ENCODE assay signal across 8 cellular contexts in the genomic region with DNA sequence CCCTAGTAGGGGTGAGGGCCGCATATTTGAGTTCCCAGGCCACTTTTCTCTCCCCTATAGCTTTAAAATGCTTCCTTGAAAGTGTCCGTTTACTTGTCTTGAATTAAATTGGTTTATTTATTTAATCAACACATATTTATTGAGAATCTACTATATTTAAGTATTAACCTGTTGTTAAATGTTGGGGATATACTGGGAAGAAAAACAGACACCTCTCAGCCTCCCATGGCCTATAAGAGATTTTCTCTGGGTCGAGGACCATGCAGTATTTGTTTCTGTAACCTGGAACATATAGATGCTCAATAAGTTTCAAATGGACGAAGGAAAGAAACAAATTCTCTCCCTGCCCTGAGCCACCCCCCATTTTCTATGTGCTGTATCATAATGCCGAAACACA.
A peak's percentile ranks its signal among the peaks of the same experiment; 100 is the strongest.
DNase-seq lines count a peak whose midpoint lies in the region; ATAC-seq and TF ChIP-seq lines count a peak whose summit lies in the region.

No MANE protein-coding gene starts in this region.

- peak overlapping the region; percentile 50; the same call in 1 of the 2 replicates for H3K4me3 ChIP-seq in AG09309 (ENCODE audit: control insufficient read depth, low read depth, low read length)
- peak overlapping the region; percentile 82 for H3K4me3 ChIP-seq in Jurkat, Clone E6-1 (ENCODE audit: low read length)
- peak overlapping the region; percentile 77 for H3K4me3 ChIP-seq in neural cell (ENCODE audit: low read length)

- H3K27ac ChIP-seq in neural cell (ENCODE audit: low read length): no peak overlapping the region

- H2AFZ ChIP-seq in neural cell (ENCODE audit: low read depth, low read length): peak overlapping the region; percentile 98

- TF ChIP-seq CTCF in AG09309 (IDR thresholded peaks at IDR 0.05; ENCODE audit: control insufficient read depth, insufficient read depth, low read depth, low read length, missing control alignments): no peak
- TF ChIP-seq CTCF in neural cell (IDR thresholded peaks at IDR 0.05; ENCODE audit: poor library complexity, severe bottlenecking): no peak

- H3K27ac Mint-ChIP-seq in dendritic cell treated with granulocyte-macrophage colony-stimulating factor and Interleukin-4, amounts not matched to agents 40 ng/mL and 50 ng/mL, for 4 days: peak overlapping the region; percentile 91

- no peak for TF ChIP-seq EP300 in neural cell (conservative IDR thresholded peaks at IDR 0.05; ENCODE audit: poor library complexity, severe bottlenecking)

- ATAC-seq in HG02571 (IDR thresholded peaks at IDR 0.05; ENCODE audit: unreplicated experiment): no peak

- H3K4me2 ChIP-seq in neural cell (ENCODE audit: low read length): no peak overlapping the region

- intact Hi-C loops in dendritic cell treated with granulocyte-macrophage colony-stimulating factor and Interleukin-4, amounts not matched to agents 40 ng/mL and 50 ng/mL, for 4 days (cut with micrococcal nuclease): loop anchor here (5.0 kb wide), 1 partner anchor 100 kb away; the partner anchor contains the start of gene INSIG2

- H3K4me3 Mint-ChIP-seq in dendritic cell treated with granulocyte-macrophage colony-stimulating factor and Interleukin-4, amounts not matched to agents 40 ng/mL and 50 ng/mL, for 4 days: peak overlapping the region; percentile 81

- H3K9me3 ChIP-seq in neural cell (ENCODE audit: low read length): no peaks in the 10 kb centered on the region

- H4K20me1 ChIP-seq in neural cell (ENCODE audit: insufficient read depth): no peaks in the 10 kb centered on the region

- H3K4me1 Mint-ChIP-seq in dendritic cell treated with granulocyte-macrophage colony-stimulating factor and Interleukin-4, amounts not matched to agents 40 ng/mL and 50 ng/mL, for 4 days (ENCODE audit: low read depth): peaks cover 22% of the 10 kb centered on the region

- H3K9ac ChIP-seq in neural cell (ENCODE audit: low read length): no peak overlapping the region

- H3K79me2 ChIP-seq in neural cell (replicated peaks; ENCODE audit: insufficient read depth, low read length): no peaks in the 10 kb centered on the region

- peaks cover 13% of the 10 kb centered on the region for H3K27me3 Mint-ChIP-seq in dendritic cell treated with granulocyte-macrophage colony-stimulating factor and Interleukin-4, amounts not matched to agents 40 ng/mL and 50 ng/mL, for 4 days

- no peaks in the 10 kb centered on the region for H3K27me3 ChIP-seq in neural cell (ENCODE audit: insufficient read depth, low read depth, low read length)

- TF ChIP-seq RAD21 in neural cell (conservative IDR thresholded peaks at IDR 0.05): no peak

- no peaks in the 10 kb centered on the region for H3K36me3 ChIP-seq in neural cell (ENCODE audit: insufficient read depth, low read length)

- H3K36me3 Mint-ChIP-seq in dendritic cell treated with granulocyte-macrophage colony-stimulating factor and Interleukin-4, amounts not matched to agents 40 ng/mL and 50 ng/mL, for 4 days (ENCODE audit: low read depth): peaks cover 9% of the 10 kb centered on the region

- H3K9me2 ChIP-seq in neural cell (ENCODE audit: insufficient read depth, low read length): no peaks in the 10 kb centered on the region

- DNase-seq in AG09309 (ENCODE audit: low read depth): no peak
- no peak for DNase-seq in Jurkat, Clone E6-1 (ENCODE audit: low read depth, low spot score)
- no peak for DNase-seq in ureter (ENCODE audit: low spot score)
- DNase-seq in DMS153 (lab: John Stamatoyannopoulos, UW): no peak
- no peak for DNase-seq in medulla oblongata (ENCODE audit: extremely low spot score)

- H3K9me3 Mint-ChIP-seq in dendritic cell treated with granulocyte-macrophage colony-stimulating factor and Interleukin-4, amounts not matched to agents 40 ng/mL and 50 ng/mL, for 4 days: no peaks in the 10 kb centered on the region

- H3F3A ChIP-seq in neural cell (ENCODE audit: insufficient read depth, low read length, poor library complexity, severe bottlenecking): no peaks in the 10 kb centered on the region

TF ChIP-seq in neural cell, 6 proteins besides CTCF, POLR2A, EP300 and RAD21:
- TF ChIP-seq TAF1 (IDR thresholded peaks at IDR 0.05; ENCODE audit: low read depth): no peak
- TF ChIP-seq EZH2 (IDR thresholded peaks at IDR 0.05; ENCODE audit: borderline replicate concordance, insufficient read depth, low read length, poor library complexity, severe bottlenecking): no peak
- no peak for TF ChIP-seq POLR2AphosphoS5 (IDR thresholded peaks at IDR 0.05)
- TF ChIP-seq SMC3 (conservative IDR thresholded peaks at IDR 0.05; ENCODE audit: poor library complexity): no peak
- no peak for TF ChIP-seq MXI1 (conservative IDR thresholded peaks at IDR 0.05; ENCODE audit: poor library complexity, severe bottlenecking)
- no peak for TF ChIP-seq REST (IDR thresholded peaks at IDR 0.05; ENCODE audit: borderline replicate concordance)
